ENCODE assay signal across 12 cellular contexts in the genomic region with DNA sequence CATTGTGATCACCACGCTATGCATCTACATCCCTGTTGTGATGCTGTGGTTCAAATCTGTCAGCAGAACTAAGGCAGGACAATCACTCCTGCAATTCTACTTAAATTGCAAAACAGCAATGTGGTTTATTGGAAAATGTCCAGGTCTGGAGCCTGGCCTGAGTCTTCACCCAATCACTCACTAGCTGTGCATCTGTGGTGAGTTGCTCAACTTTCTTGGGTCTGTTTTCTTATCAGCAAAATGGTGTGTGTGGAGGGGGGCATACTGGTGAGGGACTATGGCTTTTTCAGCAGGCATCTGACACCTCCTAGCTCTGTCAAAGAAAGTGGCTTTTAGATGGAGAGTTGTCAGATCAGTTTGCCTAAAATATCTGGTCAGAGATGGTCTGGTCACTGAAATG.
DNase-seq lines count a peak whose midpoint lies in the region; TF ChIP-seq lines count a peak whose summit lies in the region.
"Had no signal": no experiment of that assay in that cellular context is flagged by ENCODE, and none has a peak within 500 bp of the region (broad histone marks: within the 10 kb centered on the region; RNA-seq: fewer than 3 reads in every experiment).

No MANE protein-coding gene starts in this region.

- H3K9me3 Mint-ChIP-seq in neural progenitor cell: no peaks in the 10 kb centered on the region

- H3K27me3 ChIP-seq in BLaER1 treated with 17β-estradiol and CSF1 and Interleukin-3, amounts not matched to agents 10 nM and 100 nM: no peaks in the 10 kb centered on the region
- no peaks in the 10 kb centered on the region for H3K27me3 ChIP-seq in neural progenitor cell
- no peaks in the 10 kb centered on the region for H3K27me3 ChIP-seq in MG63
- H3K27me3 ChIP-seq in effector memory CD4-positive, alpha-beta T cell (replicated peaks; ENCODE audit: control insufficient read depth, insufficient read depth, low read length, poor library complexity, severe bottlenecking): no peaks in the 10 kb centered on the region

- no peak overlapping the region for H3K4me3 ChIP-seq in BLaER1 treated with 17β-estradiol and CSF1 and Interleukin-3, amounts not matched to agents 10 nM and 100 nM
- H3K4me3 ChIP-seq in neural progenitor cell: no peak overlapping the region
- no peak overlapping the region for H3K4me3 ChIP-seq in MG63
- H3K4me3 ChIP-seq in effector memory CD4-positive, alpha-beta T cell (ENCODE audit: insufficient read depth, low read depth, low read length, poor library complexity, severe bottlenecking): no peak overlapping the region

- peak overlapping the region; percentile 62 for H2AFZ ChIP-seq in neural progenitor cell (replicated peaks)

- H3K36me3 Mint-ChIP-seq in neural progenitor cell: no peaks in the 10 kb centered on the region

- peaks cover 0 to 38% (median 12%) of the 10 kb centered on the region in 10 experiments; a peak in 6 of 20 replicates for H3K4me1 ChIP-seq in BLaER1 treated with 17β-estradiol and CSF1 and Interleukin-3, amounts not matched to agents 10 nM and 100 nM
- peaks cover 59% of the 10 kb centered on the region for H3K4me1 ChIP-seq in neural progenitor cell
- no peaks in the 10 kb centered on the region for H3K4me1 ChIP-seq in effector memory CD4-positive, alpha-beta T cell (ENCODE audit: control insufficient read depth, insufficient read depth, low read length, poor library complexity, severe bottlenecking)

- no peak overlapping the region for H3K27ac Mint-ChIP-seq in neural progenitor cell

- H3K9me3 ChIP-seq in BLaER1 treated with 17β-estradiol and CSF1 and Interleukin-3, amounts not matched to agents 10 nM and 100 nM (replicated peaks in 1 of 11): no peaks in the 10 kb centered on the region
- H3K9me3 ChIP-seq in neural progenitor cell (ENCODE audit: low read depth): no peaks in the 10 kb centered on the region
- no peaks in the 10 kb centered on the region for H3K9me3 ChIP-seq in MG63
- no peaks in the 10 kb centered on the region for H3K9me3 ChIP-seq in effector memory CD4-positive, alpha-beta T cell (ENCODE audit: control insufficient read depth, low read length)

- peak overlapping the region in 6 of 11 experiments; percentile 3 to 42 (median 25); a peak in 7 of 22 replicates for H3K4me2 ChIP-seq in BLaER1 treated with 17β-estradiol and CSF1 and Interleukin-3, amounts not matched to agents 10 nM and 100 nM
- H3K4me2 ChIP-seq in neural progenitor cell: peak overlapping the region; percentile 17

- no peak overlapping the region for H3K4me3 Mint-ChIP-seq in neural progenitor cell

- H3K4me1 Mint-ChIP-seq in neural progenitor cell: peaks cover 29% of the 10 kb centered on the region

- H3K36me3 ChIP-seq in BLaER1 treated with 17β-estradiol and CSF1 and Interleukin-3, amounts not matched to agents 10 nM and 100 nM: no peaks in the 10 kb centered on the region
- H3K36me3 ChIP-seq in neural progenitor cell: no peaks in the 10 kb centered on the region
- H3K36me3 ChIP-seq in MG63: no peaks in the 10 kb centered on the region
- no peaks in the 10 kb centered on the region for H3K36me3 ChIP-seq in effector memory CD4-positive, alpha-beta T cell (ENCODE audit: control insufficient read depth, insufficient read depth, low read length)

- no peaks in the 10 kb centered on the region for H3K79me2 ChIP-seq in neural progenitor cell (ENCODE audit: low read depth)

- peaks cover 4% of the 10 kb centered on the region for H3K27me3 Mint-ChIP-seq in neural progenitor cell (ENCODE audit: insufficient read depth, low read depth)

- H3K9ac ChIP-seq in BLaER1 treated with 17β-estradiol and CSF1 and Interleukin-3, amounts not matched to agents 10 nM and 100 nM: no peak overlapping the region
- H3K9ac ChIP-seq in neural progenitor cell: no peak overlapping the region

- no peaks in the 10 kb centered on the region for H4K20me1 ChIP-seq in BLaER1 treated with 17β-estradiol and CSF1 and Interleukin-3, amounts not matched to agents 10 nM and 100 nM
- no peaks in the 10 kb centered on the region for H4K20me1 ChIP-seq in neural progenitor cell (ENCODE audit: low read depth)

- no peak for TF ChIP-seq CTCF in neural progenitor cell (IDR thresholded peaks at IDR 0.05)

- no peak overlapping the region for H3K27ac ChIP-seq in BLaER1 treated with 17β-estradiol and CSF1 and Interleukin-3, amounts not matched to agents 10 nM and 100 nM
- no peak overlapping the region for H3K27ac ChIP-seq in neural progenitor cell
- H3K27ac ChIP-seq in effector memory CD4-positive, alpha-beta T cell (ENCODE audit: insufficient read depth, low read length, poor library complexity, severe bottlenecking): no peak overlapping the region

- DNase-seq in NCI-H226 (peak; percentile 85), fibroblast of peridontal ligament (ENCODE audit: extremely low read depth) (peak; percentile 90), neural progenitor cell (ENCODE audit: low spot score) (no peak), MG63 (no peak), NCI-H2081 (lab: John Stamatoyannopoulos, UW) (no peak), AML-193 (lab: John Stamatoyannopoulos, UW) (no peak)
- no peak for DNase-seq in effector memory CD4-positive, alpha-beta T cell
- DNase-seq: activated CD4-positive, CD25-positive, alpha-beta regulatory T cell treated with anti-CD3 and anti-CD28 coated beads, Interleukin-2, amount 50 U/mL, for 72 hours; central memory CD4-positive, alpha-beta T cell; Kasumi-1; NCI-H2227 treated with DMSO at 0.1 percent for 48 hours had no signal

- H3F3A ChIP-seq in neural progenitor cell (ENCODE audit: low read depth): peaks cover 20% of the 10 kb centered on the region

Comparison
In these comparisons a context has a peak if more than half of its experiments do, and no peak if none do; other contexts are left out.
1. DNase-seq: peak in NCI-H226 (single experiment) and fibroblast of peridontal ligament (single experiment); none in neural progenitor cell (single experiment), MG63 (single experiment), NCI-H2081 (0 of 2), AML-193 (0 of 2) and effector memory CD4-positive, alpha-beta T cell (0 of 3).